Comparison of ENCODE assay signal across 21 cellular contexts in the genomic region with DNA sequence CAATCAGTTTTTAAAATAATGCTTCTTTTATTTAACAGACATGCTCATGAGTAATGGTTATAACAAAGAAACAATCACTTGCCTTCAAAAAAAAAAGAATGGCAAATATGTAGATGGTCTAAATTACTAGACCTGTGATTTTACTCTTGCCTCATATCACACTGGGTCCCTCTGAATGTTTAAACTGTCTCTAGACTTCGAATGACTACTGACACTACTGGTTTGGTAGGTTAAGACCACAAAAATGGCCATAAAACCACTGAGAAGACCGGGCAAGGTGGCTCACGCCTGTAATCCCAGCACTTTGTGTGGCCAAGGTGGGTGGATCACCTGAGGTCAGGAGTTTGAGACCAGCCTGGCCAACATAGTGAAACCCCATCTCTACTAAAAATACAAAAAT.
"Had no signal": no experiment of that assay in that cellular context is flagged by ENCODE, and none has a peak within 500 bp of the region (broad histone marks: within the 10 kb centered on the region; RNA-seq: fewer than 3 reads in every experiment).

No MANE protein-coding gene starts in this region.

- H3K27ac ChIP-seq: adrenal gland, esophagus squamous epithelium, heart right ventricle, left lung, neutrophil, uterus had no signal

- H3K27me3 Mint-ChIP-seq: activated CD4-positive, alpha-beta T cell treated with anti-CD3 and anti-CD28 coated beads for 36 hours; activated CD8-positive, alpha-beta memory T cell treated with anti-CD3 and anti-CD28 coated beads, Interleukin-2, amount 10 ng/mL, durations not matched to agents 7 days and 5 days; dendritic cell treated with granulocyte-macrophage colony-stimulating factor and Interleukin-4, amounts not matched to agents 40 ng/mL and 50 ng/mL, for 4 days; naive thymus-derived CD8-positive, alpha-beta T cell had no signal

- H3K4me3 ChIP-seq: adrenal gland, esophagus squamous epithelium, heart right ventricle, left lung, tibial nerve, uterus had no signal

- H3K27ac Mint-ChIP-seq: activated CD4-positive, alpha-beta T cell treated with anti-CD3 and anti-CD28 coated beads for 36 hours; activated CD8-positive, alpha-beta memory T cell treated with anti-CD3 and anti-CD28 coated beads, Interleukin-2, amount 10 ng/mL, durations not matched to agents 7 days and 5 days; activated naive CD4-positive, alpha-beta T cell treated with anti-CD3 and anti-CD28 coated beads for 36 hours; dendritic cell treated with granulocyte-macrophage colony-stimulating factor and Interleukin-4, amounts not matched to agents 40 ng/mL and 50 ng/mL, for 4 days; T-helper 2 cell treated with Interferon-gamma antibody and Interleukin-4, amounts not matched to agents 5 μg/mL and 100 μg/mL, for 36 hours had no signal

- H3K9me3 Mint-ChIP-seq: activated naive CD4-positive, alpha-beta T cell treated with anti-CD3 and anti-CD28 coated beads for 36 hours; dendritic cell treated with granulocyte-macrophage colony-stimulating factor and Interleukin-4, amounts not matched to agents 40 ng/mL and 50 ng/mL, for 4 days; naive thymus-derived CD8-positive, alpha-beta T cell; T-helper 2 cell treated with Interferon-gamma antibody and Interleukin-4, amounts not matched to agents 5 μg/mL and 100 μg/mL, for 36 hours had no signal

- H3K9me3 ChIP-seq: adrenal gland, esophagus squamous epithelium, heart right ventricle, left lung, neutrophil, tibial nerve, uterus had no signal

- H3K36me3 ChIP-seq: adrenal gland, esophagus squamous epithelium, heart right ventricle, left lung, neutrophil, tibial nerve, uterus had no signal

- H3K27me3 ChIP-seq: adrenal gland, esophagus squamous epithelium, heart right ventricle, left lung, neutrophil, tibial nerve, uterus had no signal

- FAIRE-seq: endothelial cell of umbilical vein, TTC549 had no signal

- H3K4me3 Mint-ChIP-seq: activated CD4-positive, alpha-beta T cell treated with anti-CD3 and anti-CD28 coated beads for 36 hours; activated CD8-positive, alpha-beta memory T cell treated with anti-CD3 and anti-CD28 coated beads, Interleukin-2, amount 10 ng/mL, durations not matched to agents 7 days and 5 days; activated naive CD4-positive, alpha-beta T cell treated with anti-CD3 and anti-CD28 coated beads for 36 hours; dendritic cell treated with granulocyte-macrophage colony-stimulating factor and Interleukin-4, amounts not matched to agents 40 ng/mL and 50 ng/mL, for 4 days; naive thymus-derived CD8-positive, alpha-beta T cell; T-helper 2 cell treated with Interferon-gamma antibody and Interleukin-4, amounts not matched to agents 5 μg/mL and 100 μg/mL, for 36 hours had no signal

- ATAC-seq: activated CD4-positive, alpha-beta T cell treated with anti-CD3 and anti-CD28 coated beads for 36 hours; activated CD8-positive, alpha-beta memory T cell treated with anti-CD3 and anti-CD28 coated beads, Interleukin-2, amount 10 ng/mL, durations not matched to agents 7 days and 5 days; heart right ventricle; left lung; naive thymus-derived CD8-positive, alpha-beta T cell; stimulated activated naive CD8-positive, alpha-beta T cell treated with anti-CD3 and anti-CD28 coated beads, Interleukin-15, Interleukin-2, amounts not matched to agents 100 U/mL and 50 U/mL, for 24 hours had no signal

- DNase-seq: activated CD4-positive, alpha-beta T cell treated with anti-CD3 and anti-CD28 coated beads for 36 hours; activated CD4-positive, alpha-beta T cell treated with anti-CD3 and anti-CD28 coated beads, Interleukin-2, amount 50 U/mL, for 48 hours; activated CD8-positive, alpha-beta memory T cell treated with anti-CD3 and anti-CD28 coated beads, Interleukin-2, amount 10 ng/mL, durations not matched to agents 7 days and 5 days; activated naive CD4-positive, alpha-beta T cell treated with anti-CD3 and anti-CD28 coated beads for 36 hours; adrenal gland; effector CD8-positive, alpha-beta T cell; esophagus squamous epithelium; heart right ventricle; left lung; naive thymus-derived CD8-positive, alpha-beta T cell; stimulated activated CD4-positive, alpha-beta T cell treated with anti-CD3 and anti-CD28 coated beads, Interleukin-12 subunit alpha, Interleukin-12 subunit beta, amount 100 ng/mL, for 4 hours; stimulated activated CD4-positive, alpha-beta T cell treated with anti-CD3 and anti-CD28 coated beads, Interleukin-1b, Interleukin-23, amount 100 ng/mL, for 48 hours; stimulated activated CD8-positive, alpha-beta memory T cell treated with anti-CD3 and anti-CD28 coated beads, Interleukin-4, amount 100 ng/mL, for 48 hours; stimulated activated naive CD8-positive, alpha-beta T cell treated with anti-CD3 and anti-CD28 coated beads, Interleukin-15, Interleukin-2, amounts not matched to agents 100 U/mL and 50 U/mL, for 24 hours; uterus had no signal
